In the genomic region with DNA sequence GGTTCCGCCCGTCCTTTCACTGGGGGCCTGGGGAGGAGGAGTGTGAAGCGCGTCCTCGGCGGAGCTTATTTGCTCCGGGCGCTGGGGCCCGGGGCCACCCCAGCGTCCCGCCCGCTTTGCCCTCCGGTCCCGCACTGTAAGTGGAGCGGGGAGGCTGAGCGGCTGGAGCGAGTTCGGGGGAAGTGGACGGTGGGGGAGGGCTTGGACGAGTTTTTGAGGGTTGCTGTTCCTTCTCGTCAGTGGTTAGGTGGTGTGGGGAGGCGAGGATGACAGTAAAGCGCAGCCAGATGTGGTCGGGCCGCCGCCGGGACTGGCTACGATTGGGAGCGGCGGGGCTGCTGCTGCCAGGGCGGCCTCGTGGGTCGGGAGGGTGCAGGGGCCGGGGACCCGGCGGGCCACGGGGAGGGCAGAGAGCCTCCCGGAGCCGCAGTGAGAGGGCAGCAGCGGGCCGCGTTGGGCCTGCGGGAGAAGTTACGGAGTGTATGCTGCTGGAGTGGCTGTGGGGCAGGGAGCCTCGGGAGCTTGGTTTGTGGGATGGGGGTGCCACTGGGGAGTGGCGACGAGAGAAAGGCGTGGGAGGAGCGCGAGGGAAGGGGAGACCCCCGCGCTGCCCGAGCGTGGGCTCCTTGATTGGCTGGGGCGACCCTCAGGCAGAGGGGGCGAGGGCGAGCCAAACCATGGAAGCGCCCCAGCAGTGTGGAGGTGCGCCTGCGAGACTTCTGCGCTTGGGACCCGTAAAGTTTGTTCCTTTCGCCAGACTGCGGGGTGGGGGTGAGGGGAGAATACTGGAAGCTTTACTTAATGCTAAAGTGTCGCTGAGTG, we compare ENCODE assay signal across 8 cellular contexts. TPM values are rescaled to one million over a fixed set of nuclear protein-coding genes. Genes with fewer than 3 reads are reported as not detected.
DNase-seq lines count a peak whose midpoint lies in the region; ATAC-seq, FAIRE-seq and TF ChIP-seq lines count a peak whose summit lies in the region.

No MANE protein-coding gene starts in this region.

- no peak for ATAC-seq in GM19395 (IDR thresholded peaks at IDR 0.05; ENCODE audit: unreplicated experiment)
- ATAC-seq in GM19023 (IDR thresholded peaks at IDR 0.05; ENCODE audit: unreplicated experiment): no peak
- no peak for ATAC-seq in HG02938 (IDR thresholded peaks at IDR 0.05; ENCODE audit: unreplicated experiment)

- no peak for FAIRE-seq in RCC 7860 (lab: Jason Lieb, UNC)

- H3K4me3 ChIP-seq in A673 (ENCODE audit: low read depth, low read length, poor library complexity, severe bottlenecking) (peak overlapping the region; percentile 52), HAP-1 (peak overlapping the region; percentile 69)

- H3K27me3 ChIP-seq in A673 (replicated peaks; ENCODE audit: insufficient read depth, low read depth, low read length, poor library complexity): peaks cover 92% of the 10 kb centered on the region
- no peaks in the 10 kb centered on the region for H3K27me3 ChIP-seq in HAP-1 (ENCODE audit: low read depth)

- peak; percentile 19 for DNase-seq in A673 (ENCODE audit: low spot score)
- DNase-seq in HAP-1 (ENCODE audit: low spot score in 2 of 2): peak; percentile 53 to 75
- DNase-seq in RCC 7860 (ENCODE audit: low spot score): peak; percentile 41
- DNase-seq in fibroblast of gingiva (ENCODE audit: low read depth): peak; percentile 69
- peak; percentile 37 for DNase-seq in myocyte (ENCODE audit: low read depth)

- in situ Hi-C loops in HAP-1 (cut with MboI; ENCODE audit: low sequenced_read_pairs): no loop called here

- TF ChIP-seq CTCF in A673 (conservative IDR thresholded peaks at IDR 0.05; ENCODE audit: low read depth, low read length): peak; percentile 24; the same call in 1 of the 2 replicates

- H3K9me3 ChIP-seq in A673 (ENCODE audit: low read depth, low read length, poor library complexity, severe bottlenecking): no peaks in the 10 kb centered on the region
- H3K9me3 ChIP-seq in HAP-1: no peaks in the 10 kb centered on the region

- BruUV-seq in A673 (replicated peaks; lab: Mats Ljungman, UMichigan): no TSS peak

- intact Hi-C loops in A673 (cut with micrococcal nuclease; ENCODE audit: unreplicated experiment): no loop called here

- H3K4me1 ChIP-seq in A673 (ENCODE audit: insufficient read depth, low read length, poor library complexity, severe bottlenecking) (peaks cover 9% of the 10 kb centered on the region), HAP-1 (peaks cover 35% of the 10 kb centered on the region)

- H3K27ac ChIP-seq in A673 (ENCODE audit: low read depth, low read length, poor library complexity, severe bottlenecking): no peak overlapping the region

- CTCF ChIA-PET in A673 (lab: Charles Lee): no interaction called here

- no peaks in the 10 kb centered on the region for H3K36me3 ChIP-seq in A673 (ENCODE audit: insufficient read depth, low read length, poor library complexity, severe bottlenecking)
- no peaks in the 10 kb centered on the region for H3K36me3 ChIP-seq in HAP-1 (replicated peaks)

- POLR2A ChIA-PET in A673 (lab: Charles Lee; ENCODE audit: low non-redundant PET): no interaction called here

RNA-seq across cellular contexts. Expression of a gene that starts 2.1 kb away (rescaled TPM):
- total RNA-seq in A673 (2021): 1.5 and 2.8 TPM in 2 replicates
- total RNA-seq in myocyte: 1.8 and 2.0 TPM in 2 replicates
- 0.72 TPM for polyA plus RNA-seq in myocyte (2012)

Comparison
In these comparisons a context has a peak if more than half of its experiments do, and no peak if none do; other contexts are left out.
1. DNase-seq: peak in every context shown above with its lines; median percentile 69 in fibroblast of gingiva; 64 in HAP-1; 41 in RCC 7860; 37 in myocyte; 19 in A673.